Comparison of ENCODE assay signal across 8 cellular contexts in the genomic region with DNA sequence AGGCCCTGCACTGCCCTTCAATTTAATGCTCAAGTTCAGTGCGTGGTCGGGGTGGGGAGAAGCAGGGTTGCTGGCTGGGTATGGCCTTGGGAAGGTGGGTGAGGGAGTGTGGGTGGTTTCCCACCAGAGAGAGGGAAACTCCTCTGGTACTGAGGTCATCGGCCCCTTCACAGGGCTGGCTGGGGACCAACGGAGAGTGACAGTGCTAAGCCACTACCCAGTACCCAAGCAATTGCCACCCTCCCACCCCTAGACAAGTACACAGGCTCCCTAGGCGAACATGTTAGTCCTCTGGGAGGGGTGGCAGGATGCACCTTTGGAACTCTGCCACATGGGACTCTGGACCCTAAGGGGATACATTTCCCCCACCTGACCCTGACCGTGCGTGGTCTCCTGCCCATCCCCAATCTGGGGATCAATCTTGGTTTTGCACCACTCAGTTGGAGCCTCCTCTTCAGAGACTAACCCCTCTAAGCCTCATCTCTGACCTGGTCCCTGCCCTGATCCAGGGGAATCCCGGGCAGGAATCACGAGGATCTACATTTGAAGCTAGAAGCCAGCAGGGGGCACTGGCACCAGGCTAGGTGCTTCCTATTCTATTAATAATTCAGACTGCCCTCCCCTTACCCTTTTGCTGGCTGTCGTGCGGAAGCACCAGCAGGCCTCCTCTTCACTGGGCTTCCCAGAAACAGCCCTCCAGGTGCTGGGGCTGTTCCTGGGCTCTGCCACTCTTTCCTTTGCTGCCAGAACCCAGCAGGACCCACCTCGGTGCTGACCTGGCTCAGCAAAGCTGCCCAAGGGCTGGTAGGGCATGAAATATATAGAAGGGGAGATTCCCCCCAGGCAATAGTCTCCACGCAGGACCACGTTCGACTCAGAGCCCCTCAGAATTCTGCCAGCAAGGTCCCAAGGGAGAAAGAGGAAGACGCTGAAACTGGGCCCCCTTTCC.
DNase-seq lines count a peak whose midpoint lies in the region; ATAC-seq, FAIRE-seq and TF ChIP-seq lines count a peak whose summit lies in the region.

No MANE protein-coding gene starts in this region.

- H2BK20ac ChIP-seq in H1 (ENCODE audit: low read length), result no peak overlapping the region

- peak; percentile 62 for DNase-seq in GM03348 (ENCODE audit: low spot score)
- DNase-seq in NCI-H2171 (lab: John Stamatoyannopoulos, UW), result peak; percentile 21
- DNase-seq in H1 (ENCODE audit: low read depth in 1 of 2, low spot score in 2 of 2), result peak; percentile 31 to 64
- peak in 3 of 6 donors; percentile 34 to 47 (median 34) for DNase-seq in pancreas
- no peak for DNase-seq in activated naive CD4-positive, alpha-beta T cell (lab: John Stamatoyannopoulos, UW)
- no peak for DNase-seq in activated CD4-positive, alpha-beta memory T cell treated with anti-CD3 and anti-CD28 coated beads, Interleukin-2, amount 10 ng/mL, durations not matched to agents 7 days and 5 days
- no peak for DNase-seq in effector CD4-positive, alpha-beta T cell
- no peak for DNase-seq in immature natural killer cell

- H3K23me2 ChIP-seq in H1 (ENCODE audit: low read depth, low read length), result no peaks in the 10 kb centered on the region

- intact Hi-C loops in pancreas (cut with DNase I), result no loop called here

- H4K8ac ChIP-seq in H1 (ENCODE audit: extremely low read depth, insufficient read depth, low read length), result no peak overlapping the region

- no peak overlapping the region; the same call in 1 of the 2 replicates for H3K18ac ChIP-seq in H1 (ENCODE audit: extremely low read depth, low read length)

- ATAC-seq in pancreas, result peak in 3 of 4 donors; percentile 73 to 86 (median 80)

- no peak overlapping the region for H3K14ac ChIP-seq in H1 (ENCODE audit: insufficient read length)

- H3K56ac ChIP-seq in H1 (replicated peaks; ENCODE audit: insufficient read length, low read depth, low read length), result no peak overlapping the region

- H3K4me2 ChIP-seq in H1 (ENCODE audit: insufficient read depth in 1 of 2, low read depth in 2 of 2, low read length in 2 of 2), result 0 out of 4 replicates have a peak overlapping the region, but pooled peaks of 1 of the 2 experiments have one; percentile 14

- no peaks in the 10 kb centered on the region for H3K79me1 ChIP-seq in H1 (ENCODE audit: low read depth, low read length)

- no peak overlapping the region for H3K27ac Mint-ChIP-seq in activated CD4-positive, alpha-beta memory T cell treated with anti-CD3 and anti-CD28 coated beads, Interleukin-2, amount 10 ng/mL, durations not matched to agents 7 days and 5 days
- H3K27ac Mint-ChIP-seq in immature natural killer cell, result no peak overlapping the region

- CTCF ChIA-PET in H1 (lab: Charles Lee; ENCODE audit: partially characterized antibody), result interaction anchor here (0.5 to 5.1 kb wide), 15 partner anchors 8 to 601 kb away, joined by 3 to 32 read pairs (median 4); no protein-coding TSS in a partner anchor
- CTCF ChIA-PET in activated CD4-positive, alpha-beta memory T cell treated with anti-CD3 and anti-CD28 coated beads, Interleukin-2, amount 10 ng/mL, durations not matched to agents 7 days and 5 days (lab: Charles Lee), result no interaction called here

- no peak overlapping the region for H3K23ac ChIP-seq in H1 (ENCODE audit: insufficient read length)

- no peak overlapping the region for H3K27ac ChIP-seq in H1 (ENCODE audit: low read depth, low read length)
- peak overlapping the region in 1 of 4 donors; percentile 50 for H3K27ac ChIP-seq in pancreas

- no peak overlapping the region for H2AFZ ChIP-seq in H1 (ENCODE audit: low read length)

- no peak for TF ChIP-seq EP300 in H1 (IDR thresholded peaks at IDR 0.05; ENCODE audit: borderline replicate concordance in 1 of 2, low read depth in 2 of 2, low read length in 2 of 2)

- H4K91ac ChIP-seq in H1 (replicated peaks; ENCODE audit: insufficient read length, low read length), result peak overlapping the region; percentile 40

- no peaks in the 10 kb centered on the region for H3K27me3 Mint-ChIP-seq in activated CD4-positive, alpha-beta memory T cell treated with anti-CD3 and anti-CD28 coated beads, Interleukin-2, amount 10 ng/mL, durations not matched to agents 7 days and 5 days
- peaks cover 0 to 4% (median 0%) of the 10 kb centered on the region in 3 donors for H3K27me3 Mint-ChIP-seq in immature natural killer cell (ENCODE audit: low read depth in 3 of 3)

- no peak overlapping the region; the same call in 1 of the 2 replicates for H2BK5ac ChIP-seq in H1 (ENCODE audit: low read depth, low read length)

- TF ChIP-seq CTCF in H1 (IDR thresholded peaks at IDR 0.05; ENCODE audit: control extremely low read depth in 1 of 3, insufficient read depth in 1 of 3, low read depth in 1 of 3, low read length in 3 of 3) (peak; percentile 42 to 55 (median 45)), pancreas (IDR thresholded peaks at IDR 0.05) (peak in 3 of 4 donors; percentile 7 to 20 (median 10))

- H4K5ac ChIP-seq in H1 (ENCODE audit: insufficient read length, low read depth, low read length), result peak overlapping the region; percentile 7

- H3K9ac ChIP-seq in H1 (replicated peaks in 1 of 4; ENCODE audit: extremely low read depth in 1 of 4, low read depth in 3 of 4, low read length in 3 of 4), result no peak overlapping the region

- no peaks in the 10 kb centered on the region for H3K4me1 Mint-ChIP-seq in activated CD4-positive, alpha-beta memory T cell treated with anti-CD3 and anti-CD28 coated beads, Interleukin-2, amount 10 ng/mL, durations not matched to agents 7 days and 5 days
- H3K4me1 Mint-ChIP-seq in immature natural killer cell, result no peaks in the 10 kb centered on the region

- H2BK12ac ChIP-seq in H1 (ENCODE audit: low read depth, low read length), result peak overlapping the region; percentile 39; the same call in 1 of the 2 replicates

- WGBS in H1 (ENCODE audit: extremely low coverage in 1 of 2, insufficient coverage in 1 of 2, insufficient read length in 1 of 2, insufficient replicate concordance in 2 of 2, low coverage in 1 of 2, low lambda C conversion rate in 2 of 2, missing lambda C conversion rate in 1 of 2), 2 experiments, result 65% methylated on average over 15 of the region's 16 CpGs; no CpG with 5 or more reads in 1 of the 2 experiments
- 50 to 52% methylated on average over 16 of the region's 16 CpGs for WGBS in pancreas, 2 donors

- H3K4me1 ChIP-seq in H1 (replicated peaks in 1 of 4; ENCODE audit: control insufficient read depth in 3 of 4, insufficient read depth in 4 of 4, low read length in 3 of 4) (peaks cover 9 to 29% (median 14%) of the 10 kb centered on the region in 4 experiments), pancreas (no peaks in the 10 kb centered on the region)

- H3K36me3 ChIP-seq in H1 (ENCODE audit: control insufficient read depth in 2 of 4, insufficient read depth in 4 of 4, low read length in 3 of 4) (no peaks in the 10 kb centered on the region), pancreas (no peaks in the 10 kb centered on the region)

- no peak overlapping the region for H3K4me3 Mint-ChIP-seq in activated CD4-positive, alpha-beta memory T cell treated with anti-CD3 and anti-CD28 coated beads, Interleukin-2, amount 10 ng/mL, durations not matched to agents 7 days and 5 days
- H3K4me3 Mint-ChIP-seq in immature natural killer cell, result no peak overlapping the region

- POLR2A ChIA-PET in H1 (lab: Charles Lee; ENCODE audit: partially characterized antibody), result no interaction called here
- POLR2A ChIA-PET in activated CD4-positive, alpha-beta memory T cell treated with anti-CD3 and anti-CD28 coated beads, Interleukin-2, amount 10 ng/mL, durations not matched to agents 7 days and 5 days (lab: Charles Lee), result no interaction called here

- H2AK5ac ChIP-seq in H1 (ENCODE audit: low read depth, low read length), result 0 out of 2 replicates have a peak overlapping the region, but pooled peaks have one; percentile 30

- H3K9me3 ChIP-seq in H1 (ENCODE audit: insufficient read depth in 2 of 2, low read depth in 1 of 2, low read length in 1 of 2), result no peaks in the 10 kb centered on the region
- H3K9me3 ChIP-seq in pancreas, result no peaks in the 10 kb centered on the region

- FAIRE-seq in H1 (lab: Jason Lieb, UNC) (no peak), pancreas (lab: Jason Lieb, UNC) (no peak)

- H4K20me1 ChIP-seq in H1 (replicated peaks in 1 of 2; ENCODE audit: control insufficient read depth in 1 of 2, insufficient read depth in 2 of 2, low read length in 2 of 2), result no peaks in the 10 kb centered on the region

- H3K4me3 ChIP-seq in H1 (ENCODE audit: extremely low read depth in 1 of 4, insufficient read depth in 2 of 4, low read depth in 3 of 4, low read length in 4 of 4) (no peak overlapping the region), pancreas (no peak overlapping the region)

- H3K4ac ChIP-seq in H1 (replicated peaks; ENCODE audit: insufficient read length, low read depth, low read length), result no peak overlapping the region

- no peak overlapping the region for H2BK15ac ChIP-seq in H1 (ENCODE audit: low read length)

- TF ChIP-seq RAD21 in H1 (IDR thresholded peaks at IDR 0.05 in 1 of 2, conservative IDR thresholded peaks at IDR 0.05 in 1 of 2; ENCODE audit: low read depth in 2 of 2, low read length in 2 of 2), result peak; percentile 40 to 56

- H3K27me3 ChIP-seq in H1 (replicated peaks in 1 of 4; ENCODE audit: control insufficient read depth in 3 of 4, extremely low read depth in 1 of 4, insufficient read depth in 3 of 4, low read length in 3 of 4) (no peaks in the 10 kb centered on the region), pancreas (no peaks in the 10 kb centered on the region)

- H2BK120ac ChIP-seq in H1 (replicated peaks; ENCODE audit: low read depth, low read length), result no peak overlapping the region

- no peaks in the 10 kb centered on the region for H3K79me2 ChIP-seq in H1 (ENCODE audit: control insufficient read depth in 1 of 2, insufficient read depth in 2 of 2, low read length in 2 of 2)

- H3K9me3 Mint-ChIP-seq in activated CD4-positive, alpha-beta memory T cell treated with anti-CD3 and anti-CD28 coated beads, Interleukin-2, amount 10 ng/mL, durations not matched to agents 7 days and 5 days, result no peaks in the 10 kb centered on the region
- no peaks in the 10 kb centered on the region for H3K9me3 Mint-ChIP-seq in immature natural killer cell

- TF ChIP-seq POLR2A in H1 (IDR thresholded peaks at IDR 0.05; ENCODE audit: control extremely low read depth in 1 of 2, low read depth in 2 of 2, low read length in 2 of 2), result no peak

- H3K36me3 Mint-ChIP-seq in activated CD4-positive, alpha-beta memory T cell treated with anti-CD3 and anti-CD28 coated beads, Interleukin-2, amount 10 ng/mL, durations not matched to agents 7 days and 5 days (ENCODE audit: low read depth), result no peaks in the 10 kb centered on the region
- H3K36me3 Mint-ChIP-seq in immature natural killer cell, result no peaks in the 10 kb centered on the region

TF ChIP-seq in H1, 55 proteins besides CTCF, POLR2A, EP300 and RAD21 (continues in another document):
- no peak for TF ChIP-seq CTBP2 (IDR thresholded peaks at IDR 0.05; ENCODE audit: borderline replicate concordance, insufficient read depth, insufficient read length, low read length)
- no peak for TF ChIP-seq CREB1 (IDR thresholded peaks at IDR 0.05)
- TF ChIP-seq ASH2L (IDR thresholded peaks at IDR 0.05; ENCODE audit: low read length), result no peak
- no peak for TF ChIP-seq MAX (IDR thresholded peaks at IDR 0.05)
- TF ChIP-seq SP1 (IDR thresholded peaks at IDR 0.05; ENCODE audit: low read depth, low read length), result no peak

Comparison
In these comparisons a context has a peak if more than half of its experiments do, and no peak if none do; other contexts are left out.
1. DNase-seq: peak in GM03348 (single experiment), NCI-H2171 (single experiment) and H1 (2 of 2); none in activated naive CD4-positive, alpha-beta T cell (0 of 4), activated CD4-positive, alpha-beta memory T cell treated with anti-CD3 and anti-CD28 coated beads, Interleukin-2, amount 10 ng/mL, durations not matched to agents 7 days and 5 days (single experiment), effector CD4-positive, alpha-beta T cell (single experiment) and immature natural killer cell (0 of 3).